Comparison of ENCODE assay signal across 28 cellular contexts in genomic region chr21:24897883-24898282, GRCh38.
A peak's percentile ranks its signal among the peaks of the same experiment; 100 is the strongest.
DNase-seq lines count a peak whose midpoint lies in the region; ATAC-seq and TF ChIP-seq lines count a peak whose summit lies in the region.
"Had no signal": no experiment of that assay in that cellular context is flagged by ENCODE, and none has a peak within 500 bp of the region (broad histone marks: within the 10 kb centered on the region; RNA-seq: fewer than 3 reads in every experiment).

No MANE protein-coding gene starts in this region.

- H3K36me3 Mint-ChIP-seq in endodermal cell (ENCODE audit: low read depth), result no peaks in the 10 kb centered on the region
- H3K36me3 Mint-ChIP-seq: activated naive CD4-positive, alpha-beta T cell treated with anti-CD3 and anti-CD28 coated beads, Interleukin-2, amount 50 U/mL, for 72 hours; stimulated activated naive B cell treated with anti-CD40 and anti-IgM and Interleukin-4, amounts not matched to agents 10 μg/mL and 1 μg/mL and 100 μg/mL, for 72 hours had no signal

- H3K9me3 Mint-ChIP-seq in endodermal cell, result peaks cover 35% of the 10 kb centered on the region
- H3K9me3 Mint-ChIP-seq: activated B cell treated with CpG ODN at 0.5 μM for 24 hours; activated naive CD4-positive, alpha-beta T cell treated with anti-CD3 and anti-CD28 coated beads, Interleukin-2, amount 50 U/mL, for 72 hours; activated T-helper 17 cell treated with anti-CD3 and anti-CD28 coated beads, Interleukin-2, amount 50 U/mL, for 72 hours; HFFc6 had no signal

- H3K4me1 ChIP-seq in endodermal cell (ENCODE audit: control insufficient read depth, insufficient read depth, low read length), result no peaks in the 10 kb centered on the region
- H3K4me1 ChIP-seq: gastroesophageal sphincter, lower lobe of right lung, right lobe of liver had no signal

- H3K27me3 Mint-ChIP-seq in endodermal cell (ENCODE audit: insufficient read depth), result no peaks in the 10 kb centered on the region
- H3K27me3 Mint-ChIP-seq: activated B cell treated with CpG ODN at 0.5 μM for 24 hours; activated T-helper 17 cell treated with anti-CD3 and anti-CD28 coated beads, Interleukin-2, amount 50 U/mL, for 72 hours; stimulated activated naive B cell treated with anti-CD40 and anti-IgM and Interleukin-4, amounts not matched to agents 10 μg/mL and 1 μg/mL and 100 μg/mL, for 72 hours had no signal

- DNase-seq in kidney tubule cell (ENCODE audit: low spot score), result peak; percentile 31
- no peak for DNase-seq in endodermal cell
- DNase-seq in GOT3 (lab: John Stamatoyannopoulos, UW), result no peak
- no peak for DNase-seq in GF-D8 (lab: John Stamatoyannopoulos, UW)
- DNase-seq: activated B cell treated with CpG ODN at 0.5 μM for 24 hours; activated CD4-positive, alpha-beta T cell treated with anti-CD3 and anti-CD28 coated beads, Interleukin-2, amount 50 U/mL, for 4 hours; anterior cingulate cortex; cortex of kidney; HFFc6; KG1; lower lobe of right lung; MM.1S; NCI-H1436; NCI-H2107; NCI-H446 treated with DMSO at 0.1 percent for 48 hours; right lobe of liver; stimulated activated CD4-positive, alpha-beta T cell treated with anti-CD3 and anti-CD28 coated beads, Interleukin-12 subunit alpha, Interleukin-12 subunit beta, amount 100 ng/mL, for 4 hours; stimulated activated CD4-positive, alpha-beta T cell treated with anti-CD3 and anti-CD28 coated beads, Interleukin-4, amount 100 ng/mL, for 24 hours; stimulated activated naive B cell treated with anti-CD40 and anti-IgM and Interleukin-4, amounts not matched to agents 10 μg/mL and 1 μg/mL and 100 μg/mL, for 72 hours; SW 1271 had no signal

- peak; percentile 63 for ATAC-seq in GM18870 (IDR thresholded peaks at IDR 0.05; ENCODE audit: unreplicated experiment)
- ATAC-seq in GM21619 (IDR thresholded peaks at IDR 0.05; ENCODE audit: unreplicated experiment), result peak; percentile 41
- peak; percentile 70 for ATAC-seq in HG03354 (IDR thresholded peaks at IDR 0.05; ENCODE audit: poor library complexity, severe bottlenecking, unreplicated experiment)
- ATAC-seq: activated naive CD4-positive, alpha-beta T cell treated with anti-CD3 and anti-CD28 coated beads, Interleukin-2, amount 50 U/mL, for 72 hours; activated T-helper 17 cell treated with anti-CD3 and anti-CD28 coated beads, Interleukin-2, amount 50 U/mL, for 72 hours; gastroesophageal sphincter; lower lobe of right lung; right lobe of liver; Right ventricle myocardium inferior; stimulated activated naive B cell treated with anti-CD40 and anti-IgM and Interleukin-4, amounts not matched to agents 10 μg/mL and 1 μg/mL and 100 μg/mL, for 72 hours had no signal

- H3K9ac ChIP-seq in endodermal cell (ENCODE audit: extremely low read depth, low read length, poor library complexity, severe bottlenecking), result no peak overlapping the region

- no peak overlapping the region for H3K4me3 Mint-ChIP-seq in endodermal cell
- H3K4me3 Mint-ChIP-seq: activated B cell treated with CpG ODN at 0.5 μM for 24 hours; activated T-helper 17 cell treated with anti-CD3 and anti-CD28 coated beads, Interleukin-2, amount 50 U/mL, for 72 hours; HFFc6; stimulated activated naive B cell treated with anti-CD40 and anti-IgM and Interleukin-4, amounts not matched to agents 10 μg/mL and 1 μg/mL and 100 μg/mL, for 72 hours had no signal

- H3K36me3 ChIP-seq in endodermal cell (ENCODE audit: control insufficient read depth, insufficient read depth, low read length), result no peaks in the 10 kb centered on the region
- H3K36me3 ChIP-seq: gastroesophageal sphincter, lower lobe of right lung, right lobe of liver had no signal

- no peak overlapping the region for H3K27ac Mint-ChIP-seq in endodermal cell
- H3K27ac Mint-ChIP-seq: activated B cell treated with CpG ODN at 0.5 μM for 24 hours; activated naive CD4-positive, alpha-beta T cell treated with anti-CD3 and anti-CD28 coated beads, Interleukin-2, amount 50 U/mL, for 72 hours; activated T-helper 17 cell treated with anti-CD3 and anti-CD28 coated beads, Interleukin-2, amount 50 U/mL, for 72 hours; HFFc6; stimulated activated naive B cell treated with anti-CD40 and anti-IgM and Interleukin-4, amounts not matched to agents 10 μg/mL and 1 μg/mL and 100 μg/mL, for 72 hours had no signal

- WGBS in endodermal cell (ENCODE audit: insufficient coverage in 1 of 2, insufficient read length in 1 of 2), 2 experiments, result 78% methylated on average over 1 of the region's 1 CpG; no CpG with 5 or more reads in 1 of the 2 experiments

- peaks cover 2% of the 10 kb centered on the region for H3K4me1 Mint-ChIP-seq in endodermal cell
- H3K4me1 Mint-ChIP-seq: activated T-helper 17 cell treated with anti-CD3 and anti-CD28 coated beads, Interleukin-2, amount 50 U/mL, for 72 hours had no signal

- no peak overlapping the region for H3K27ac ChIP-seq in endodermal cell (ENCODE audit: low read depth, low read length)
- H3K27ac ChIP-seq: C4-2B, gastroesophageal sphincter, lower lobe of right lung, right lobe of liver had no signal

- no peaks in the 10 kb centered on the region for H3K9me3 ChIP-seq in endodermal cell (ENCODE audit: control insufficient read depth, low read length)
- H3K9me3 ChIP-seq: gastroesophageal sphincter, lower lobe of right lung, right lobe of liver had no signal

- H3K27me3 ChIP-seq in endodermal cell (ENCODE audit: control insufficient read depth, insufficient read depth, low read length, poor library complexity, severe bottlenecking), result no peaks in the 10 kb centered on the region
- H3K27me3 ChIP-seq: gastroesophageal sphincter, right lobe of liver had no signal

- H3K4me3 ChIP-seq in endodermal cell (ENCODE audit: low read length), result no peak overlapping the region
- H3K4me3 ChIP-seq: gastroesophageal sphincter, lower lobe of right lung, right lobe of liver had no signal

- no peak for TF ChIP-seq CTCF in endodermal cell (conservative IDR thresholded peaks at IDR 0.05)
